Comparison of ENCODE assay signal across 8 cellular contexts in genomic region chr5:154857534-154858250, GRCh38. TPM values are rescaled to one million over a fixed set of nuclear protein-coding genes. Genes with fewer than 3 reads are reported as not detected.
DNase-seq lines count a peak whose midpoint lies in the region; ATAC-seq and TF ChIP-seq lines count a peak whose summit lies in the region.

No MANE protein-coding gene starts in this region.

- peak; percentile 66 for ATAC-seq in HG02642 (IDR thresholded peaks at IDR 0.05; ENCODE audit: poor library complexity, unreplicated experiment)
- peak; percentile 68 to 84 (median 81) for ATAC-seq in heart left ventricle
- ATAC-seq in upper lobe of left lung (ENCODE audit: low FRiP score in 2 of 2) = peak; percentile 92 to 96

- WGBS in adipose tissue, 3 donors = 0% methylated on average over 56 to 57 of the region's 57 CpGs
- 0 to 1% (median 0%) methylated on average over 47 to 57 of the region's 57 CpGs for WGBS in heart left ventricle, 4 donors
- 0 to 3% methylated on average over 27 to 48 of the region's 57 CpGs for WGBS in upper lobe of left lung, 2 donors

- TF ChIP-seq CTCF in GM12865 (IDR thresholded peaks at IDR 0.05; ENCODE audit: insufficient read depth, low read depth, low read length, missing control alignments) (no peak), heart left ventricle (IDR thresholded peaks at IDR 0.05) (peak in 3 of 12 donors; percentile 10 to 35 (median 20)), upper lobe of left lung (IDR thresholded peaks at IDR 0.05) (peak in 3 of 6 experiments; percentile 12 to 20 (median 15))

- H3K27me3 ChIP-seq in heart left ventricle (no peaks in the 10 kb centered on the region), upper lobe of left lung (no peaks in the 10 kb centered on the region)

- H3K4me3 ChIP-seq in GM12865 (ENCODE audit: low read depth, low read length) (peak overlapping the region; percentile 97), heart left ventricle (peak overlapping the region; percentile 61 to 97 (median 82)), upper lobe of left lung (peak overlapping the region; percentile 53 to 89 (median 78))

- no peaks in the 10 kb centered on the region for H3K9me3 ChIP-seq in heart left ventricle
- no peaks in the 10 kb centered on the region for H3K9me3 ChIP-seq in upper lobe of left lung

- intact Hi-C loops in heart left ventricle (cut with DNase I) = loop anchor here in 8 of 10 donors (1.0 to 5.0 kb wide), 5 partner anchors 23 to 102 kb away; partner anchors contain the start of genes LARP1 (in 7 of the 8) and GEMIN5 (in 2 of the 8)
- intact Hi-C loops in posterior cingulate gyrus (cut with DNase I) = loop anchor here (1.0 to 5.0 kb wide), 2 partner anchors 85 to 102 kb away; partner anchors contain the start of genes LARP1 and MRPL22

- TF ChIP-seq EP300 in upper lobe of left lung (IDR thresholded peaks at IDR 0.05) = no peak

- DNase-seq in GM12865 (ENCODE audit: low read depth) (peak; percentile 92), NCI-H1105 (lab: John Stamatoyannopoulos, UW) (peak; percentile 87), SW480 (ENCODE audit: low spot score) (peak; percentile 97), heart left ventricle (peak; percentile 94 to 97 (median 96)), posterior cingulate gyrus (peak; percentile 86 to 99 (median 94)), upper lobe of left lung (peak; percentile 96 to 97)

- H3K27ac ChIP-seq in adipose tissue (ENCODE audit: low read depth, low read length) = peak overlapping the region; percentile 89
- H3K27ac ChIP-seq in heart left ventricle = peak overlapping the region; percentile 92 to 100 (median 98)
- H3K27ac ChIP-seq in upper lobe of left lung = peak overlapping the region; percentile 97 to 98 (median 98)

- peaks cover 0 to 11% (median 0%) of the 10 kb centered on the region in 9 donors for H3K36me3 ChIP-seq in heart left ventricle
- no peaks in the 10 kb centered on the region for H3K36me3 ChIP-seq in upper lobe of left lung

- H3K4me1 ChIP-seq in heart left ventricle (peaks cover 3 to 45% (median 35%) of the 10 kb centered on the region in 12 donors), upper lobe of left lung (peaks cover 33 to 49% (median 40%) of the 10 kb centered on the region in 4 donors)

- TF ChIP-seq POLR2A in heart left ventricle (IDR thresholded peaks at IDR 0.05) (peak in 1 of 2 donors; percentile 72), upper lobe of left lung (IDR thresholded peaks at IDR 0.05) (peak in 3 of 4 donors; percentile 74 to 86 (median 80))

RNA-seq across cellular contexts. Expression of gene CNOT8, which starts 0.7 kb away (rescaled TPM):
- polyA plus RNA-seq in adipose tissue (10 to 100 TPM; 16.6 to 52.8 (median 52.1) TPM), heart left ventricle (10 to 100 TPM; 11.5 to 34.2 TPM)
- total RNA-seq in heart left ventricle (10 to 100 TPM; 18.7 to 45.6 (median 25.2) TPM), upper lobe of left lung (100 to 1,000 TPM in 1 of 6 donors, 10 to 100 TPM in 5; 54.5 to 189 (median 87.6) TPM)

RNA-seq across cellular contexts. Expression of gene FAXDC2, which starts 7.3 kb away (rescaled TPM):
- polyA plus RNA-seq in adipose tissue (10 to 100 TPM in 2 of 3 donors, 1 to 10 TPM in 1; 5.5 to 22.7 (median 20.2) TPM), heart left ventricle (10 to 100 TPM in 1 of 2 donors, 1 to 10 TPM in 1; 5.3 to 15.4 TPM)
- total RNA-seq in heart left ventricle (10 to 100 TPM in 7 of 9 donors, 1 to 10 TPM in 2; 7.9 to 39.5 (median 22.2) TPM), upper lobe of left lung (100 to 1,000 TPM in 1 of 6 donors, 10 to 100 TPM in 5; 41.7 to 147 (median 60.2) TPM)

Comparison
In these comparisons a context has a peak if more than half of its experiments do, and no peak if none do; other contexts are left out.
1. Peak in every context shown above with its lines: DNase-seq, ATAC-seq, H3K4me3 ChIP-seq and H3K27ac ChIP-seq.